In genomic region chr6:30452736-30453507, GRCh38 we compare ENCODE assay signal across 13 cellular contexts. TPM values are rescaled to one million over a fixed set of nuclear protein-coding genes. Genes with fewer than 3 reads are reported as not detected.
DNase-seq lines count a peak whose midpoint lies in the region; ATAC-seq and TF ChIP-seq lines count a peak whose summit lies in the region.
"Had no signal": no experiment of that assay in that cellular context is flagged by ENCODE, and none has a peak within 500 bp of the region (broad histone marks: within the 10 kb centered on the region; RNA-seq: fewer than 3 reads in every experiment).

No MANE protein-coding gene starts in this region.

- H3K4me1 ChIP-seq in CD8-positive, alpha-beta memory T cell (ENCODE audit: insufficient read depth, low read length), result peaks cover 35% of the 10 kb centered on the region
- no peaks in the 10 kb centered on the region for H3K4me1 ChIP-seq in parathyroid adenoma

- H3K27me3 Mint-ChIP-seq in activated CD4-positive, alpha-beta T cell treated with anti-CD3 and anti-CD28 coated beads, Interleukin-2, amount 10 ng/mL, durations not matched to agents 24 days and 14 days, result peaks cover 82% of the 10 kb centered on the region
- peaks cover 52 to 85% of the 10 kb centered on the region in 2 donors for H3K27me3 Mint-ChIP-seq in CD8-positive, alpha-beta memory T cell
- peaks cover 86% of the 10 kb centered on the region for H3K27me3 Mint-ChIP-seq in central memory CD8-positive, alpha-beta T cell

- no peaks in the 10 kb centered on the region for H3K36me3 ChIP-seq in CD8-positive, alpha-beta memory T cell (ENCODE audit: insufficient read depth, low read length)
- H3K36me3 ChIP-seq in parathyroid adenoma (ENCODE audit: control insufficient read depth, insufficient read depth, low read length), result no peaks in the 10 kb centered on the region
- H3K36me3 ChIP-seq: ascending aorta had no signal

- H3K4me1 Mint-ChIP-seq in activated CD4-positive, alpha-beta T cell treated with anti-CD3 and anti-CD28 coated beads, Interleukin-2, amount 10 ng/mL, durations not matched to agents 24 days and 14 days, result peaks cover 26% of the 10 kb centered on the region
- H3K4me1 Mint-ChIP-seq in CD8-positive, alpha-beta memory T cell, result peaks cover 40 to 56% (median 47%) of the 10 kb centered on the region in 3 donors
- peaks cover 48% of the 10 kb centered on the region for H3K4me1 Mint-ChIP-seq in central memory CD8-positive, alpha-beta T cell

- H3K4me2 ChIP-seq in parathyroid adenoma (ENCODE audit: low read length), result peak overlapping the region; percentile 3

- intact Hi-C loops in activated CD4-positive, alpha-beta T cell treated with anti-CD3 and anti-CD28 coated beads, Interleukin-2, amount 10 ng/mL, durations not matched to agents 24 days and 14 days (cut with micrococcal nuclease), result loop anchor here (1.0 to 5.0 kb wide), 4 partner anchors 10 to 351 kb away; no protein-coding TSS in a partner anchor
- intact Hi-C loops in left colon (cut with DNase I, micrococcal nuclease), result no loop called here

- peak overlapping the region; percentile 45 for H3K4me3 Mint-ChIP-seq in activated CD4-positive, alpha-beta T cell treated with anti-CD3 and anti-CD28 coated beads, Interleukin-2, amount 10 ng/mL, durations not matched to agents 24 days and 14 days
- peak overlapping the region in 4 of 7 donors; percentile 50 to 75 (median 65) for H3K4me3 Mint-ChIP-seq in CD8-positive, alpha-beta memory T cell
- peak overlapping the region; percentile 40 for H3K4me3 Mint-ChIP-seq in central memory CD8-positive, alpha-beta T cell

- no peak overlapping the region for H3K27ac ChIP-seq in CD8-positive, alpha-beta memory T cell (ENCODE audit: low read depth, low read length)
- no peak overlapping the region for H3K27ac ChIP-seq in parathyroid adenoma
- H3K27ac ChIP-seq: ascending aorta, dorsolateral prefrontal cortex, GM23248 had no signal

- no peak for ATAC-seq in central memory CD8-positive, alpha-beta T cell (replicated peaks; ENCODE audit: extremely low read depth, poor library complexity, severe bottlenecking)
- no peak for ATAC-seq in left colon

- no peaks in the 10 kb centered on the region for H3K9me3 Mint-ChIP-seq in activated CD4-positive, alpha-beta T cell treated with anti-CD3 and anti-CD28 coated beads, Interleukin-2, amount 10 ng/mL, durations not matched to agents 24 days and 14 days
- H3K9me3 Mint-ChIP-seq in CD8-positive, alpha-beta memory T cell, result peaks cover 0 to 2% (median 0%) of the 10 kb centered on the region in 5 donors
- no peaks in the 10 kb centered on the region for H3K9me3 Mint-ChIP-seq in central memory CD8-positive, alpha-beta T cell
- H3K9me3 Mint-ChIP-seq: activated naive CD4-positive, alpha-beta T cell treated with anti-CD3 and anti-CD28 coated beads, Interleukin-2, amount 50 U/mL, for 24 hours had no signal

- H3K27me3 ChIP-seq in CD8-positive, alpha-beta memory T cell (ENCODE audit: insufficient read depth, low read length, poor library complexity, severe bottlenecking), result peaks cover 67% of the 10 kb centered on the region
- H3K27me3 ChIP-seq in parathyroid adenoma (ENCODE audit: control insufficient read depth, insufficient read depth, low read length), result no peaks in the 10 kb centered on the region

- H3K9me3 ChIP-seq in CD8-positive, alpha-beta memory T cell (ENCODE audit: low read length), result no peaks in the 10 kb centered on the region
- no peaks in the 10 kb centered on the region for H3K9me3 ChIP-seq in parathyroid adenoma (ENCODE audit: control insufficient read depth, low read length)
- H3K9me3 ChIP-seq: ascending aorta had no signal

- H3K4me3 ChIP-seq in CD8-positive, alpha-beta memory T cell (ENCODE audit: low read length), result no peak overlapping the region
- H3K4me3 ChIP-seq in parathyroid adenoma (ENCODE audit: low read depth, low read length), result no peak overlapping the region
- H3K4me3 ChIP-seq: GM23248 had no signal

- no peak overlapping the region for H2AFZ ChIP-seq in parathyroid adenoma
- H2AFZ ChIP-seq: GM23248 had no signal

- no peak overlapping the region for H3K27ac Mint-ChIP-seq in activated CD4-positive, alpha-beta T cell treated with anti-CD3 and anti-CD28 coated beads, Interleukin-2, amount 10 ng/mL, durations not matched to agents 24 days and 14 days
- H3K27ac Mint-ChIP-seq in CD8-positive, alpha-beta memory T cell, result peak overlapping the region in 1 of 8 donors; percentile 58
- no peak overlapping the region for H3K27ac Mint-ChIP-seq in central memory CD8-positive, alpha-beta T cell (ENCODE audit: low read depth)

- no peak overlapping the region for H3K9ac ChIP-seq in parathyroid adenoma
- H3K9ac ChIP-seq: GM23248 had no signal

- TF ChIP-seq CTCF in parathyroid adenoma (IDR thresholded peaks at IDR 0.05), result no peak

- H3K79me2 ChIP-seq in parathyroid adenoma, result no peaks in the 10 kb centered on the region

- no peaks in the 10 kb centered on the region for H3K36me3 Mint-ChIP-seq in activated CD4-positive, alpha-beta T cell treated with anti-CD3 and anti-CD28 coated beads, Interleukin-2, amount 10 ng/mL, durations not matched to agents 24 days and 14 days (ENCODE audit: low read depth)
- no peaks in the 10 kb centered on the region for H3K36me3 Mint-ChIP-seq in CD8-positive, alpha-beta memory T cell
- peaks cover 5% of the 10 kb centered on the region for H3K36me3 Mint-ChIP-seq in central memory CD8-positive, alpha-beta T cell (ENCODE audit: insufficient read depth)
- H3K36me3 Mint-ChIP-seq: activated naive CD4-positive, alpha-beta T cell treated with anti-CD3 and anti-CD28 coated beads, Interleukin-2, amount 50 U/mL, for 24 hours had no signal

- no peak for DNase-seq in activated CD4-positive, alpha-beta T cell treated with anti-CD3 and anti-CD28 coated beads, Interleukin-2, amount 10 ng/mL, durations not matched to agents 24 days and 14 days
- DNase-seq in activated CD4-positive, alpha-beta T cell treated with anti-CD3 and anti-CD28 coated beads for 1 hour, result no peak
- DNase-seq in CD8-positive, alpha-beta memory T cell, result no peak
- no peak for DNase-seq in central memory CD8-positive, alpha-beta T cell (ENCODE audit: low spot score in 2 of 2)
- DNase-seq in NCI-H2196 treated with DMSO at 0.1 percent for 48 hours (lab: John Stamatoyannopoulos, UW; ENCODE audit: unreplicated experiment) (no peak), foreskin melanocyte (no peak), left colon (no peak)
- DNase-seq: NCI-H2081 treated with DMSO at 0.1 percent for 48 hours had no signal

- POLR2A ChIA-PET in CD8-positive, alpha-beta memory T cell (lab: Charles Lee), result no interaction called here

- CTCF ChIA-PET in CD8-positive, alpha-beta memory T cell (lab: Charles Lee), result interaction anchor here (0.6 to 4.3 kb wide), 27 partner anchors 11 to 634 kb away, joined by 3 to 26 read pairs (median 4); no protein-coding TSS in a partner anchor

RNA-seq across cellular contexts. Expression of gene HLA-E, which starts 36.4 kb away (rescaled TPM):
- total RNA-seq in activated CD4-positive, alpha-beta T cell treated with anti-CD3 and anti-CD28 coated beads, Interleukin-2, amount 10 ng/mL, durations not matched to agents 24 days and 14 days, result 484 and 488 TPM in 2 replicates
- 100 to 1,000 TPM; 502 to 511 TPM for total RNA-seq in CD8-positive, alpha-beta memory T cell
- polyA plus RNA-seq in CD8-positive, alpha-beta memory T cell, result 2,881 TPM
- total RNA-seq in left colon, result 100 to 1,000 TPM; 332 to 370 TPM
